Comparison of ENCODE assay signal across 8 cellular contexts in the genomic region with DNA sequence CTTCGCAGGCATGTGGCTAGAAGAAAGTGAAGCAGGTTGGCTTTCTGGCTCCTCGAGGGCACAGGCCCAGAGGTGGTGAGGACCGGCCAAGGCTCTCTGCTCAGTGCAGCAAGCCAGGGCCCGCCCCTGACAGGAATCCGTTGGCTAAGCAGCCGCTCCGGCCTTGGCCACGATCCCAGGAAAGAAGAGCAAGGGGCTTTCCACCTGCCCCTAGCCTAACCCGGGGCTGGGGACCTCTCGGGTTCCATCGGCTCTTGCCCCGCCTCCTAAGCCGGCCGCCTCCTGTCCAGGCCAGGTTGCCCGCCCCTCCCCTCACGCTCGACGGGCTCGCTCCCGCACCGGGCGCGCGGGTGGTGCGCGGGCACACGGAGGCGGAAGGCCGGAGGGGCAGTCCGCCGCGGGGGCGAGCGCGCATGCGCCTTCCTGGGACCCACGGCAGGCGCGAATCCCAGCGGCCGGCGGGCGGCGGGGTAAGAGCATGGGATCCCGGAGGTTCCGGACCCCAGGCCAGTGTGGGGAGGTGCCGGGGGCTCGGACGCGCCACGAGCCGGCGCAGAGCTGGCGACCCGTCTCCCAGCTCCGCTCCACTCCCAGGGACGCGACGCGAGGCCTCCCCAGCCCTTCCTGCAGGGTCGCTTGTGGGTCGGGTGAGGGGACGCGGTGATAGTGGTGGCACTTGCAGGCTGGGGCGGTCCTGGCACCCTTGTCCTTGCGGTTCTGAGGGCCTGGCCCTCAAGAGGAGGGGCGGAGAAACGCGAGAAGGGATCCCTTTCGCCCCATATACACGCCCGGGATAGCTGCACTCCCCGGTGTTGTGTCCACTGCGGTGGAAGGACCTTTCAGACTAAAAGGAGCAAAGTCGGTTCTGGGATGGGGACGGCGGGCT. TPM values are rescaled to one million over a fixed set of nuclear protein-coding genes. Genes with fewer than 3 reads are reported as not detected.
DNase-seq lines count a peak whose midpoint lies in the region; ATAC-seq, FAIRE-seq and TF ChIP-seq lines count a peak whose summit lies in the region.

ALG6 (plus strand) TSS at position 410 of the 886 bp plus-strand sequence. CDS start 3,351 bp downstream, outside the sequence.

- peak in 1 of 2 donors; percentile 78 for TF ChIP-seq POLR2A in uterus (IDR thresholded peaks at IDR 0.05)

- peak; percentile 93 for FAIRE-seq in GM18507 (lab: Jason Lieb, UNC)

- intact Hi-C loops in T-helper 2 cell treated with Interferon-gamma antibody and Interleukin-4, amounts not matched to agents 100 ng/mL and 5 ng/mL, for 36 hours (cut with micrococcal nuclease) = loop anchor here (1.0 to 10.0 kb wide), 6 partner anchors 77 to 930 kb away; partner anchors contain the start of genes ATG4C, EFCAB7, ITGB3BP and PGM1
- intact Hi-C loops in ascending aorta (cut with DNase I) (loop anchor here (10.0 kb wide), 1 partner anchor 933 kb away; the partner anchor contains the start of gene USP1), right cardiac atrium (cut with DNase I) (no loop called here), uterus (cut with DNase I; ENCODE audit: low total_unique reads) (no loop called here)

- DNase-seq in GM18507 (ENCODE audit: extremely low spot score, insufficient read length, low read depth) (peak; percentile 96), NCI-H187 (lab: John Stamatoyannopoulos, UW) (peak; percentile 90 to 92), ascending aorta (ENCODE audit: low spot score in 2 of 2) (peak; percentile 78 to 96), right cardiac atrium (peak; percentile 95 to 99 (median 98)), pulmonary artery endothelial cell (ENCODE audit: low read depth, low spot score) (peak; percentile 59), uterus (peak; percentile 86 to 96)

- H3K9me3 ChIP-seq in ascending aorta = no peaks in the 10 kb centered on the region
- no peaks in the 10 kb centered on the region for H3K9me3 ChIP-seq in right cardiac atrium (ENCODE audit: control insufficient read depth, low read length)
- H3K9me3 ChIP-seq in uterus = no peaks in the 10 kb centered on the region

- TF ChIP-seq CTCF in ascending aorta (IDR thresholded peaks at IDR 0.05) (no peak), uterus (IDR thresholded peaks at IDR 0.05) (peak in 1 of 4 experiments; percentile 8)

- ATAC-seq in HG02970 (IDR thresholded peaks at IDR 0.05; ENCODE audit: low FRiP score, unreplicated experiment) (peak; percentile 99), right cardiac atrium (peak; percentile 99 to 100)

- H3K4me3 ChIP-seq in ascending aorta = peak within 1 kb of the TSS; percentile 72 to 80
- H3K4me3 ChIP-seq in right cardiac atrium (ENCODE audit: low read length) = peak within 1 kb of the TSS; percentile 52
- peak within 1 kb of the TSS; percentile 69 to 80 for H3K4me3 ChIP-seq in uterus

- H3K27ac ChIP-seq in ascending aorta (peak within 1 kb of the TSS; percentile 61 to 75), right cardiac atrium (ENCODE audit: low read length) (peak within 1 kb of the TSS; percentile 22), uterus (peak within 1 kb of the TSS; percentile 74 to 79)

- peaks cover 0 to 2% of the 10 kb centered on the region in 2 donors for H3K4me1 ChIP-seq in ascending aorta
- no peaks in the 10 kb centered on the region for H3K4me1 ChIP-seq in right cardiac atrium (ENCODE audit: control insufficient read depth, insufficient read depth, low read length)
- no peaks in the 10 kb centered on the region for H3K4me1 ChIP-seq in uterus

- WGBS in right cardiac atrium = under 1% methylated on average over 77 of the region's 77 CpGs

- H3K27me3 ChIP-seq in ascending aorta = no peaks in the 10 kb centered on the region
- H3K27me3 ChIP-seq in right cardiac atrium (ENCODE audit: control insufficient read depth, insufficient read depth) = no peaks in the 10 kb centered on the region
- H3K27me3 ChIP-seq in uterus = no peaks in the 10 kb centered on the region

- H3K36me3 ChIP-seq in ascending aorta = no peaks in the 10 kb centered on the region
- H3K36me3 ChIP-seq in uterus = no peaks in the 10 kb centered on the region

RNA-seq across cellular contexts. Expression of gene ALG6, which starts in this region (rescaled TPM):
- total RNA-seq in T-helper 2 cell treated with Interferon-gamma antibody and Interleukin-4, amounts not matched to agents 100 ng/mL and 5 ng/mL, for 36 hours = 32.0 and 33.1 TPM in 2 replicates
- total RNA-seq in ascending aorta = 5.7 TPM
- total RNA-seq in right cardiac atrium = 1 to 10 TPM; 5.0 to 6.2 (median 5.6) TPM
- polyA plus RNA-seq in right cardiac atrium = 5.4 TPM
- total RNA-seq in pulmonary artery endothelial cell = 16.2 and 27.2 TPM in 2 replicates
- 10 to 100 TPM in 3 of 4 donors, 1 to 10 TPM in 1; 3.8 to 23.6 (median 15.2) TPM for total RNA-seq in uterus

Comparison
In these comparisons a context has a peak if more than half of its experiments do, and no peak if none do; other contexts are left out.
1. Peak in every context shown above with its lines: DNase-seq, ATAC-seq, H3K4me3 ChIP-seq and H3K27ac ChIP-seq.
2. H3K27ac ChIP-seq: peak in every context shown above with its lines; median percentile 76 in uterus; 68 in ascending aorta; 22 in right cardiac atrium.
3. intact Hi-C loops: an anchor here in T-helper 2 cell treated with Interferon-gamma antibody and Interleukin-4, amounts not matched to agents 100 ng/mL and 5 ng/mL, for 36 hours (1.0 to 10.0 kb wide) and ascending aorta (10.0 kb wide); none called in right cardiac atrium and uterus.